In the genomic region with DNA sequence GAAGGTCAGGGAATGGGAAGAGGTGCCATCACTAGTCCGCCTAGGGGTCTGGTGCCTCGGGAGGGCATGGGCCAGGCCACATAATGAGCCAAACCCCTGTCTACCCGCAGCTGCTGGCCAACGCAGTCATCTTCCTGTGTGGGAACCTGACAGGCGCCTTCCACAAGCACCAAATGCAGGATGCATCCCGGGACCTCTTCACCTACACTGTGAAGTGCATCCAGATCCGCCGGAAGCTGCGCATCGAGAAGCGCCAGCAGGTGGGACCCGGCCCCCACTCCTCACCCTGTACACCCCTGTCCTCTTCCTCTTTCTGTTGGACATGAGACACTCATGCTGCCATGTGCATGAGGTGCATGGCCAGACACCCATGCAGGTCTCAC, we compare ENCODE assay signal across 22 cellular contexts.
"Had no signal": no experiment of that assay in that cellular context is flagged by ENCODE, and none has a peak within 500 bp of the region (broad histone marks: within the 10 kb centered on the region; RNA-seq: fewer than 3 reads in every experiment).

No MANE protein-coding gene starts in this region.

- ATAC-seq: activated T-cell treated with anti-CD3 and anti-CD28 coated beads, Interleukin-2, amount 50 U/mL, for 4 hours; esophagus mucosa; left lung; naive thymus-derived CD8-positive, alpha-beta T cell; pancreas; psoas muscle; stimulated activated naive CD8-positive, alpha-beta T cell treated with anti-CD3 and anti-CD28 coated beads, Interleukin-15, Interleukin-2, amounts not matched to agents 100 U/mL and 50 U/mL, for 24 hours had no signal

- H3K27me3 Mint-ChIP-seq: activated CD4-positive, alpha-beta memory T cell treated with anti-CD3 and anti-CD28 coated beads for 36 hours; activated CD4-positive, alpha-beta T cell treated with anti-CD3 and anti-CD28 coated beads, Interleukin-2, amount 10 ng/mL, durations not matched to agents 24 days and 14 days; activated naive CD8-positive, alpha-beta T cell; naive thymus-derived CD8-positive, alpha-beta T cell had no signal

- DNase-seq: activated CD4-positive, alpha-beta memory T cell treated with anti-CD3 and anti-CD28 coated beads for 36 hours; activated CD4-positive, alpha-beta T cell treated with anti-CD3 and anti-CD28 coated beads, Interleukin-2, amount 10 ng/mL, durations not matched to agents 24 days and 14 days; activated CD8-positive, alpha-beta memory T cell treated with anti-CD3 and anti-CD28 coated beads, Interleukin-2, amount 50 U/mL, for 4 hours; activated T-cell treated with anti-CD3 and anti-CD28 coated beads, Interleukin-2, amount 50 U/mL, for 4 hours; anterior cingulate cortex; cerebellar nuclear complex; foreskin fibroblast; head of caudate nucleus; lower lobe of right lung; mesenchymal stem cell; naive thymus-derived CD8-positive, alpha-beta T cell; stimulated activated naive CD8-positive, alpha-beta T cell treated with anti-CD3 and anti-CD28 coated beads, Interleukin-15, Interleukin-2, amounts not matched to agents 100 U/mL and 50 U/mL, for 24 hours; T-helper 9 cell; testis; transverse colon had no signal

- H3K4me3 Mint-ChIP-seq: activated CD4-positive, alpha-beta memory T cell treated with anti-CD3 and anti-CD28 coated beads for 36 hours; activated CD4-positive, alpha-beta T cell treated with anti-CD3 and anti-CD28 coated beads, Interleukin-2, amount 10 ng/mL, durations not matched to agents 24 days and 14 days; activated naive CD8-positive, alpha-beta T cell; activated T-cell treated with anti-CD3 and anti-CD28 coated beads, Interleukin-2, amount 50 U/mL, for 4 hours; naive thymus-derived CD8-positive, alpha-beta T cell had no signal

- H3K9me3 ChIP-seq: left lung, lower lobe of right lung, pancreas, psoas muscle, spleen, testis, transverse colon had no signal

- H3K27ac Mint-ChIP-seq: activated CD4-positive, alpha-beta memory T cell treated with anti-CD3 and anti-CD28 coated beads for 36 hours; activated CD4-positive, alpha-beta T cell treated with anti-CD3 and anti-CD28 coated beads, Interleukin-2, amount 10 ng/mL, durations not matched to agents 24 days and 14 days; activated T-helper 2 cell treated with anti-CD3 and anti-CD28 coated beads, Interferon-gamma antibody, Interleukin-2, Interleukin-4, amounts not matched to agents 10 μg/mL and 5 μg/mL and 100 μg/mL, durations not matched to agents 14 hours and 24 hours and 36 hours had no signal

- H3K9me3 Mint-ChIP-seq: activated CD4-positive, alpha-beta memory T cell treated with anti-CD3 and anti-CD28 coated beads for 36 hours; activated CD4-positive, alpha-beta T cell treated with anti-CD3 and anti-CD28 coated beads, Interleukin-2, amount 10 ng/mL, durations not matched to agents 24 days and 14 days; activated T-cell treated with anti-CD3 and anti-CD28 coated beads, Interleukin-2, amount 50 U/mL, for 4 hours; activated T-helper 2 cell treated with anti-CD3 and anti-CD28 coated beads, Interferon-gamma antibody, Interleukin-2, Interleukin-4, amounts not matched to agents 10 μg/mL and 5 μg/mL and 100 μg/mL, durations not matched to agents 14 hours and 24 hours and 36 hours; naive thymus-derived CD8-positive, alpha-beta T cell had no signal

- H3K36me3 Mint-ChIP-seq: activated naive CD8-positive, alpha-beta T cell had no signal
